ENCODE assay signal across 1 cellular context in genomic region chr7:100091411-100092181, GRCh38.
TF ChIP-seq lines count a peak whose summit lies in the region.

No MANE protein-coding gene starts in this region.

TF ChIP-seq in SK-N-SH treated with all-trans-retinoic acid at 6 μM for 48 hours, 23 proteins besides CTCF, POLR2A, EP300 and RAD21 (continued from another document):
- TF ChIP-seq, protein P1, sequence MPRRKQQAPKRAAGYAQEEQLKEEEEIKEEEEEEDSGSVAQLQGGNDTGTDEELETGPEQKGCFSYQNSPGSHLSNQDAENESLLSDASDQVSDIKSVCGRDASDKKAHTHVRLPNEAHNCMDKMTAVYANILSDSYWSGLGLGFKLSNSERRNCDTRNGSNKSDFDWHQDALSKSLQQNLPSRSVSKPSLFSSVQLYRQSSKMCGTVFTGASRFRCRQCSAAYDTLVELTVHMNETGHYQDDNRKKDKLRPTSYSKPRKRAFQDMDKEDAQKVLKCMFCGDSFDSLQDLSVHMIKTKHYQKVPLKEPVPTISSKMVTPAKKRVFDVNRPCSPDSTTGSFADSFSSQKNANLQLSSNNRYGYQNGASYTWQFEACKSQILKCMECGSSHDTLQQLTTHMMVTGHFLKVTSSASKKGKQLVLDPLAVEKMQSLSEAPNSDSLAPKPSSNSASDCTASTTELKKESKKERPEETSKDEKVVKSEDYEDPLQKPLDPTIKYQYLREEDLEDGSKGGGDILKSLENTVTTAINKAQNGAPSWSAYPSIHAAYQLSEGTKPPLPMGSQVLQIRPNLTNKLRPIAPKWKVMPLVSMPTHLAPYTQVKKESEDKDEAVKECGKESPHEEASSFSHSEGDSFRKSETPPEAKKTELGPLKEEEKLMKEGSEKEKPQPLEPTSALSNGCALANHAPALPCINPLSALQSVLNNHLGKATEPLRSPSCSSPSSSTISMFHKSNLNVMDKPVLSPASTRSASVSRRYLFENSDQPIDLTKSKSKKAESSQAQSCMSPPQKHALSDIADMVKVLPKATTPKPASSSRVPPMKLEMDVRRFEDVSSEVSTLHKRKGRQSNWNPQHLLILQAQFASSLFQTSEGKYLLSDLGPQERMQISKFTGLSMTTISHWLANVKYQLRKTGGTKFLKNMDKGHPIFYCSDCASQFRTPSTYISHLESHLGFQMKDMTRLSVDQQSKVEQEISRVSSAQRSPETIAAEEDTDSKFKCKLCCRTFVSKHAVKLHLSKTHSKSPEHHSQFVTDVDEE (CRISPR knock-in tag; IDR thresholded peaks at IDR 0.05) = 0 out of 2 replicates have a peak, but pooled peaks have one; percentile 14
- TF ChIP-seq, protein P2, sequence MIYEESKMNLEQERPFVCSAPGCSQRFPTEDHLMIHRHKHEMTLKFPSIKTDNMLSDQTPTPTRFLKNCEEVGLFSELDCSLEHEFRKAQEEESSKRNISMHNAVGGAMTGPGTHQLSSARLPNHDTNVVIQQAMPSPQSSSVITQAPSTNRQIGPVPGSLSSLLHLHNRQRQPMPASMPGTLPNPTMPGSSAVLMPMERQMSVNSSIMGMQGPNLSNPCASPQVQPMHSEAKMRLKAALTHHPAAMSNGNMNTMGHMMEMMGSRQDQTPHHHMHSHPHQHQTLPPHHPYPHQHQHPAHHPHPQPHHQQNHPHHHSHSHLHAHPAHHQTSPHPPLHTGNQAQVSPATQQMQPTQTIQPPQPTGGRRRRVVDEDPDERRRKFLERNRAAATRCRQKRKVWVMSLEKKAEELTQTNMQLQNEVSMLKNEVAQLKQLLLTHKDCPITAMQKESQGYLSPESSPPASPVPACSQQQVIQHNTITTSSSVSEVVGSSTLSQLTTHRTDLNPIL (CRISPR knock-in tag; IDR thresholded peaks at IDR 0.05; ENCODE audit: low read depth) = peak; percentile 20; the same call in 1 of the 2 replicates
- TF ChIP-seq CSRNP3 (CRISPR knock-in tag; IDR thresholded peaks at IDR 0.05) (peak; percentile 65; the same call in 1 of the 2 replicates), BACH2 (CRISPR knock-in tag; IDR thresholded peaks at IDR 0.05; ENCODE audit: borderline replicate concordance) (no peak), ZC3H10 (CRISPR knock-in tag; IDR thresholded peaks at IDR 0.05) (no peak), SNAI2 (CRISPR knock-in tag; IDR thresholded peaks at IDR 0.05) (no peak), CSDC2 (CRISPR knock-in tag; IDR thresholded peaks at IDR 0.05) (no peak), POU6F1 (CRISPR knock-in tag; IDR thresholded peaks at IDR 0.05; ENCODE audit: borderline replicate concordance, low read depth) (no peak), RARB (CRISPR knock-in tag; IDR thresholded peaks at IDR 0.05) (peak; percentile 21; the same call in 1 of the 2 replicates), ZNF8 (CRISPR knock-in tag; IDR thresholded peaks at IDR 0.05) (no peak), GLIS3 (CRISPR knock-in tag; IDR thresholded peaks at IDR 0.05) (peak; percentile 80), OSR1 (CRISPR knock-in tag; IDR thresholded peaks at IDR 0.05) (no peak)
